ENCODE assay signal across 24 cellular contexts in the genomic region with DNA sequence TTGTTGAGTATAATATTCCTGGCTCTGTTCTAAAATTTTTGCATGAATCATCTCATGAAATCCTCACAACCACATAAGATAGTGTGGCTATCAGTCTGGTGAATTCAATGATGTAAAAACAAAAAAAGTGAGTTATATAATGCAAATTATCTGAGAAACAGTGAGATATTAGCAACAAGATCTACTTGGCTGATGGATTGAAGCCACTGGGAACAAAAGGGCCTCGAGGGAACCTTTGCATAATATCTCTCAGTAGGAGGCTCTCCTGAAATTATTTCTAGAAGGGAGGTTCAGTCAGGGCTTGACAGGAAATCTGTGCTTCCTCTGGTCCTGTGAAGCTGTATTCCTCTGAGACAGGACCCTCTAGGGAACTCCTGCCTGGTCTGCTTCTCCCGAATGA.
"Had no signal": no experiment of that assay in that cellular context is flagged by ENCODE, and none has a peak within 500 bp of the region (broad histone marks: within the 10 kb centered on the region; RNA-seq: fewer than 3 reads in every experiment).

No MANE protein-coding gene starts in this region.

- H3K27ac ChIP-seq: esophagus squamous epithelium, lower lobe of right lung, parathyroid adenoma, suprapubic skin, vagina had no signal

- DNase-seq: activated B cell treated with CpG ODN at 0.5 μM for 24 hours; activated CD4-positive, alpha-beta memory T cell treated with anti-CD3 and anti-CD28 coated beads, Interleukin-2, amount 10 ng/mL, durations not matched to agents 7 days and 5 days; activated CD4-positive, alpha-beta T cell treated with anti-CD3 and anti-CD28 coated beads for 48 hours; activated naive CD4-positive, alpha-beta T cell; activated naive CD8-positive, alpha-beta T cell treated with anti-CD3 and anti-CD28 coated beads for 36 hours; activated T-cell treated with anti-CD3 and anti-CD28 coated beads, Interleukin-2, amount 50 U/mL, for 1 hour; anterior cingulate cortex; cerebellar nuclear complex; effector memory CD4-positive, alpha-beta T cell; esophagus squamous epithelium; foreskin fibroblast; hippocampal formation; left cardiac atrium; lower lobe of right lung; natural killer cell; retina; stimulated activated CD4-positive, alpha-beta T cell treated with anti-CD3 and anti-CD28 coated beads, Interleukin-2, amount 100 ng/mL, for 48 hours; T-cell; trophoblast cell had no signal

- ATAC-seq: activated T-helper 17 cell treated with anti-CD3 and anti-CD28 coated beads, Interleukin-2, amount 50 U/mL, for 72 hours; lower lobe of right lung; natural killer cell; T-cell had no signal

- H3K4me1 ChIP-seq: parathyroid adenoma, suprapubic skin had no signal

- H3K9ac ChIP-seq: parathyroid adenoma had no signal

- H3K27me3 ChIP-seq: esophagus squamous epithelium, suprapubic skin, vagina had no signal

- H3K9me3 ChIP-seq: esophagus squamous epithelium, lower lobe of right lung, suprapubic skin, vagina had no signal

- H3K4me3 ChIP-seq: esophagus squamous epithelium, lower lobe of right lung, skin epidermis, suprapubic skin, vagina had no signal
